In genomic region chr2:166284359-166284758, GRCh38 we compare ENCODE assay signal across 26 cellular contexts.
DNase-seq lines count a peak whose midpoint lies in the region; ATAC-seq, FAIRE-seq and TF ChIP-seq lines count a peak whose summit lies in the region.
"Had no signal": no experiment of that assay in that cellular context is flagged by ENCODE, and none has a peak within 500 bp of the region (broad histone marks: within the 10 kb centered on the region; RNA-seq: fewer than 3 reads in every experiment).

No MANE protein-coding gene starts in this region.

- H3K36me3 Mint-ChIP-seq in astrocyte (ENCODE audit: low read depth, unreplicated experiment): no peaks in the 10 kb centered on the region
- H3K36me3 Mint-ChIP-seq: CD8-positive, alpha-beta memory T cell had no signal

- H3K4me3 ChIP-seq in astrocyte (ENCODE audit: insufficient read depth, low read depth, low read length) (no peak overlapping the region), GM23248 (no peak overlapping the region), gastrocnemius medialis (no peak overlapping the region)
- H3K4me3 ChIP-seq: A549; BLaER1 treated with 17β-estradiol and CSF1 and Interleukin-3, amounts not matched to agents 10 nM and 100 nM had no signal

- no peaks in the 10 kb centered on the region for H3K27me3 ChIP-seq in astrocyte (ENCODE audit: insufficient read depth, low read length)
- no peaks in the 10 kb centered on the region for H3K27me3 ChIP-seq in GM23248 (replicated peaks; ENCODE audit: insufficient read depth)
- no peaks in the 10 kb centered on the region for H3K27me3 ChIP-seq in gastrocnemius medialis
- H3K27me3 ChIP-seq: BE2C; BLaER1 treated with 17β-estradiol and CSF1 and Interleukin-3, amounts not matched to agents 10 nM and 100 nM had no signal

- H3K27ac ChIP-seq in astrocyte (ENCODE audit: low read depth, low read length): no peak overlapping the region
- H3K27ac ChIP-seq in GM23248: no peak overlapping the region
- H3K27ac ChIP-seq in gastrocnemius medialis: no peak overlapping the region
- H3K27ac ChIP-seq: A549; BLaER1 treated with 17β-estradiol and CSF1 and Interleukin-3, amounts not matched to agents 10 nM and 100 nM had no signal

- DNase-seq in astrocyte (ENCODE audit: low read depth) (no peak), islet precursor cell (peak; percentile 53), posterior vena cava (ENCODE audit: low spot score) (peak; percentile 53), GM23248 (no peak), gastrocnemius medialis (no peak)
- DNase-seq: 8988T; ACHN; AML-193; BE2C; CD4-positive, alpha-beta T cell; CD8-positive, alpha-beta memory T cell; DMS 273 treated with DMSO at 0.1 percent for 48 hours; DMS79; EL; GF-D8; H7; HFFc6 had no signal

- intact Hi-C loops in posterior vena cava (cut with DNase I) (no loop called here), gastrocnemius medialis (cut with DNase I; ENCODE audit: low total_unique reads) (no loop called here)

- TF ChIP-seq POLR2A in gastrocnemius medialis (IDR thresholded peaks at IDR 0.05): no peak

- no peaks in the 10 kb centered on the region for H3K4me1 ChIP-seq in astrocyte (ENCODE audit: insufficient read depth, low read length)
- no peaks in the 10 kb centered on the region for H3K4me1 ChIP-seq in GM23248 (ENCODE audit: insufficient read depth)
- no peaks in the 10 kb centered on the region for H3K4me1 ChIP-seq in gastrocnemius medialis
- H3K4me1 ChIP-seq: A549; BE2C; BLaER1 treated with 17β-estradiol and CSF1 and Interleukin-3, amounts not matched to agents 10 nM and 100 nM had no signal

- H3K4me2 ChIP-seq in astrocyte (ENCODE audit: low read length) (no peak overlapping the region), GM23248 (ENCODE audit: unreplicated experiment) (no peak overlapping the region)
- H3K4me2 ChIP-seq: A549; BLaER1 treated with 17β-estradiol and CSF1 and Interleukin-3, amounts not matched to agents 10 nM and 100 nM had no signal

- H3K9ac ChIP-seq in astrocyte (ENCODE audit: low read length) (no peak overlapping the region), GM23248 (no peak overlapping the region)
- H3K9ac ChIP-seq: BLaER1 treated with 17β-estradiol and CSF1 and Interleukin-3, amounts not matched to agents 10 nM and 100 nM had no signal

- H3K9me3 Mint-ChIP-seq in astrocyte (ENCODE audit: unreplicated experiment): no peaks in the 10 kb centered on the region
- H3K9me3 Mint-ChIP-seq: CD14-positive monocyte; CD4-positive, alpha-beta T cell; HFFc6 had no signal

- H3K4me1 Mint-ChIP-seq in astrocyte (ENCODE audit: low read depth, unreplicated experiment): peaks cover 2% of the 10 kb centered on the region
- H3K4me1 Mint-ChIP-seq: CD14-positive monocyte; CD8-positive, alpha-beta memory T cell had no signal

- H3K9me3 ChIP-seq in astrocyte (ENCODE audit: insufficient read depth, low read depth, low read length) (no peaks in the 10 kb centered on the region), GM23248 (ENCODE audit: low read depth) (no peaks in the 10 kb centered on the region), gastrocnemius medialis (no peaks in the 10 kb centered on the region)
- H3K9me3 ChIP-seq: A549; BE2C; BLaER1 treated with 17β-estradiol and CSF1 and Interleukin-3, amounts not matched to agents 10 nM and 100 nM had no signal

- no peak overlapping the region for H2AFZ ChIP-seq in astrocyte (ENCODE audit: low read depth, low read length)
- no peak overlapping the region for H2AFZ ChIP-seq in GM23248

- TF ChIP-seq CTCF in astrocyte (IDR thresholded peaks at IDR 0.05; ENCODE audit: insufficient read depth, low read depth, low read length): no peak
- TF ChIP-seq CTCF in gastrocnemius medialis (IDR thresholded peaks at IDR 0.05 in 4 of 5, conservative IDR thresholded peaks at IDR 0.05 in 1 of 5): no peak

- H3K79me2 ChIP-seq in astrocyte (ENCODE audit: insufficient read depth, low read length): no peaks in the 10 kb centered on the region
- no peaks in the 10 kb centered on the region for H3K79me2 ChIP-seq in GM23248 (ENCODE audit: insufficient read depth)

- H3K9me2 ChIP-seq in GM23248 (ENCODE audit: insufficient read depth): no peaks in the 10 kb centered on the region

- ATAC-seq in HG03025 (IDR thresholded peaks at IDR 0.05; ENCODE audit: low FRiP score, unreplicated experiment): no peak
- ATAC-seq in gastrocnemius medialis: no peak
- no peak for ATAC-seq in HG02759 (IDR thresholded peaks at IDR 0.05; ENCODE audit: unreplicated experiment)
- ATAC-seq: A549 had no signal

- peaks cover 6% of the 10 kb centered on the region for H3K36me3 ChIP-seq in astrocyte (ENCODE audit: insufficient read depth, low read length)
- H3K36me3 ChIP-seq in GM23248 (ENCODE audit: low read depth): no peaks in the 10 kb centered on the region
- H3K36me3 ChIP-seq in gastrocnemius medialis: no peaks in the 10 kb centered on the region
- H3K36me3 ChIP-seq: BE2C had no signal

- H3F3A ChIP-seq in GM23248 (ENCODE audit: insufficient read depth): no peaks in the 10 kb centered on the region

- in situ Hi-C loops in GM23248 (cut with MboI): no loop called here
- in situ Hi-C loops in gastrocnemius medialis (cut with MboI; ENCODE audit: low sequenced_read_pairs in 4 of 4): no loop called here

- no peak for FAIRE-seq in astrocyte (lab: Jason Lieb, UNC)
- FAIRE-seq: A549, D721Med, GM12891, GM18507, H1 had no signal

- no peaks in the 10 kb centered on the region for H4K20me1 ChIP-seq in astrocyte (ENCODE audit: insufficient read depth, low read length)
- H4K20me1 ChIP-seq in GM23248 (ENCODE audit: insufficient read depth): no peaks in the 10 kb centered on the region
- H4K20me1 ChIP-seq: BLaER1 treated with 17β-estradiol and CSF1 and Interleukin-3, amounts not matched to agents 10 nM and 100 nM had no signal

- H3K4me3 Mint-ChIP-seq in astrocyte (ENCODE audit: unreplicated experiment): no peak overlapping the region
- H3K4me3 Mint-ChIP-seq: CD14-positive monocyte; CD4-positive, alpha-beta T cell; CD8-positive, alpha-beta memory T cell; HFFc6 had no signal

- peak overlapping the region; percentile 14 for H3K27ac Mint-ChIP-seq in astrocyte (ENCODE audit: unreplicated experiment)
- H3K27ac Mint-ChIP-seq: CD14-positive monocyte; CD4-positive, alpha-beta T cell; CD8-positive, alpha-beta memory T cell; HFFc6 had no signal

- 71% methylated on average over 9 of the region's 9 CpGs for WGBS in GM23248 (ENCODE audit: low coverage in 1 of 2, low lambda C conversion rate in 2 of 2, missing lambda C conversion rate in 2 of 2), 2 experiments

- H3K27me3 Mint-ChIP-seq in astrocyte (ENCODE audit: low read depth, unreplicated experiment): no peaks in the 10 kb centered on the region
- H3K27me3 Mint-ChIP-seq: CD4-positive, alpha-beta T cell; CD8-positive, alpha-beta memory T cell had no signal

Comparison
In these comparisons a context has a peak if more than half of its experiments do, and no peak if none do; other contexts are left out.
1. DNase-seq: peak in islet precursor cell (single experiment) and posterior vena cava (single experiment); none in astrocyte (single experiment), GM23248 (single experiment) and gastrocnemius medialis (0 of 2).